22 cellular contexts compared by ENCODE assay signal in the genomic region with DNA sequence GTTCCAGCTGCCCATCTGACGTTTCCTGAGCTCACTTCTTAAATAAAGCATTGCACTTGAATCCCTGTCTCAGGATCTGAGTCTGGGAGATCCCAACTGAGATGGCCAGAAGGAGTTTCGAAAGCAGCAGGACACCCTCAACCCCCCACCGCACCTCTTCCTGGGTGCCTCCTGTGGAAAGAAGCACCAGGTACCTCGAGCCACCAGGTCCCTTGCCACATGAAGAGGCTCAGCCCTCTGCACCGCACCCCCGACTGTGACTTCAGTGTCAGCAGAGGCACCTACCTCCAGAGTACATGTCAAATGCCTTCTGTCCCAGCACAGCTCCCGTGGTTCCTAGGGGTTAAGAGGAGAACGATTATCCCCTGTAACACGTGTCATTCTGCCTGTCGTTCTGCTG. TPM values are rescaled to one million over a fixed set of nuclear protein-coding genes. Genes with fewer than 3 reads are reported as not detected.
"Had no signal": no experiment of that assay in that cellular context is flagged by ENCODE, and none has a peak within 500 bp of the region (broad histone marks: within the 10 kb centered on the region; RNA-seq: fewer than 3 reads in every experiment).

No MANE protein-coding gene starts in this region.

- H3K4me3 Mint-ChIP-seq: naive thymus-derived CD8-positive, alpha-beta T cell; natural killer cell treated with Interleukin-12 subunit alpha and Interleukin-12 subunit beta and Interleukin-15 and Interleukin-18, amount 100 ng/mL, for 72 hours; nephron progenitor cell; neural crest cell; stimulated activated memory B cell treated with anti-CD40 and anti-IgM and Interleukin-4, amounts not matched to agents 10 μg/mL and 1 μg/mL and 100 μg/mL, for 72 hours; stimulated activated naive CD8-positive, alpha-beta T cell treated with anti-CD3 and anti-CD28 coated beads, Interleukin-15, amount 100 ng/mL, for 72 hours had no signal

- H3K4me1 ChIP-seq: pancreas, prostate gland had no signal

- H3K4me1 Mint-ChIP-seq: stimulated activated naive CD8-positive, alpha-beta T cell treated with anti-CD3 and anti-CD28 coated beads, Interleukin-15, amount 100 ng/mL, for 72 hours had no signal

- H3K9me3 ChIP-seq: pancreas, prostate gland, right atrium auricular region, spleen, suprapubic skin, testis, tibial artery, transverse colon, upper lobe of left lung, vagina had no signal

- H3K27me3 ChIP-seq: pancreas, right atrium auricular region, testis, transverse colon, upper lobe of left lung, vagina had no signal

- H3K36me3 Mint-ChIP-seq: naive thymus-derived CD8-positive, alpha-beta T cell; natural killer cell treated with Interleukin-12 subunit alpha and Interleukin-12 subunit beta and Interleukin-15 and Interleukin-18, amount 100 ng/mL, for 72 hours; stimulated activated memory B cell treated with anti-CD40 and anti-IgM and Interleukin-4, amounts not matched to agents 10 μg/mL and 1 μg/mL and 100 μg/mL, for 72 hours had no signal

- H3K4me3 ChIP-seq: pancreas, prostate gland, right atrium auricular region, skin epidermis, smooth muscle cell, spleen, suprapubic skin, testis, tibial artery, transverse colon, upper lobe of left lung, vagina had no signal

- H3K27ac Mint-ChIP-seq: naive thymus-derived CD8-positive, alpha-beta T cell; natural killer cell treated with Interleukin-12 subunit alpha and Interleukin-12 subunit beta and Interleukin-15 and Interleukin-18, amount 100 ng/mL, for 72 hours; nephron progenitor cell; stimulated activated memory B cell treated with anti-CD40 and anti-IgM and Interleukin-4, amounts not matched to agents 10 μg/mL and 1 μg/mL and 100 μg/mL, for 72 hours; stimulated activated naive CD8-positive, alpha-beta T cell treated with anti-CD3 and anti-CD28 coated beads, Interleukin-15, amount 100 ng/mL, for 72 hours had no signal

- H3K27ac ChIP-seq: pancreas, prostate gland, right atrium auricular region, skin epidermis, spleen, suprapubic skin, testis, tibial artery, transverse colon, upper lobe of left lung, vagina had no signal

- H3K9me3 Mint-ChIP-seq: naive thymus-derived CD8-positive, alpha-beta T cell; natural killer cell treated with Interleukin-12 subunit alpha and Interleukin-12 subunit beta and Interleukin-15 and Interleukin-18, amount 100 ng/mL, for 72 hours; neural crest cell; stimulated activated memory B cell treated with anti-CD40 and anti-IgM and Interleukin-4, amounts not matched to agents 10 μg/mL and 1 μg/mL and 100 μg/mL, for 72 hours; stimulated activated naive CD8-positive, alpha-beta T cell treated with anti-CD3 and anti-CD28 coated beads, Interleukin-15, amount 100 ng/mL, for 72 hours had no signal

- H3K36me3 ChIP-seq: pancreas, prostate gland, right atrium auricular region, spleen, suprapubic skin, tibial artery, upper lobe of left lung, vagina had no signal

RNA-seq across cellular contexts. Expression of a gene that starts 26.7 kb away (rescaled TPM):
- total RNA-seq: naive thymus-derived CD8-positive, alpha-beta T cell; natural killer cell treated with Interleukin-12 subunit alpha and Interleukin-12 subunit beta and Interleukin-15 and Interleukin-18, amount 100 ng/mL, for 72 hours; occipital lobe; osteoblast; posterior vena cava; right atrium auricular region; sciatic nerve had no signal
- polyA plus RNA-seq: naive thymus-derived CD8-positive, alpha-beta T cell had no signal
